Comparison of ENCODE assay signal across 1 cellular context in genomic region chr1:45610589-45611226, GRCh38.
TF ChIP-seq lines count a peak whose summit lies in the region.

No MANE protein-coding gene starts in this region.

TF ChIP-seq in HepG2, 621 proteins besides CTCF, POLR2A, EP300 and RAD21:
- TF ChIP-seq ZNF274 (CRISPR knock-in tag; IDR thresholded peaks at IDR 0.05) = no peak
- no peak for TF ChIP-seq FOXK2 (IDR thresholded peaks at IDR 0.05)
- TF ChIP-seq POLR2AphosphoS2 (IDR thresholded peaks at IDR 0.05; ENCODE audit: low read depth, low read length) = peak; percentile 74; the same call in 1 of the 2 replicates
